Comparison of ENCODE assay signal across 23 cellular contexts in genomic region chr15:67290319-67290718, GRCh38. TPM values are rescaled to one million over a fixed set of nuclear protein-coding genes. Genes with fewer than 3 reads are reported as not detected.
DNase-seq lines count a peak whose midpoint lies in the region; ATAC-seq, FAIRE-seq and TF ChIP-seq lines count a peak whose summit lies in the region.
"Had no signal": no experiment of that assay in that cellular context is flagged by ENCODE, and none has a peak within 500 bp of the region (broad histone marks: within the 10 kb centered on the region; RNA-seq: fewer than 3 reads in every experiment).

No MANE protein-coding gene starts in this region.

- no peak for TF ChIP-seq EP300 in K562 (IDR thresholded peaks at IDR 0.05; ENCODE audit: low read length)

- CTCF ChIA-PET in MCF 10A (lab: Yijun Ruan, JAX) (no interaction called here), K562 (lab: Yijun Ruan, JAX; ENCODE audit: low intra/inter-chr PET ratio) (no interaction called here)

- no peak overlapping the region for H3K4me2 ChIP-seq in K562 (ENCODE audit: insufficient read depth, low read length)
- H3K4me2 ChIP-seq: BLaER1 treated with 17β-estradiol and CSF1 and Interleukin-3, amounts not matched to agents 10 nM and 100 nM had no signal

- H3K9me3 ChIP-seq in breast epithelium (peaks cover 0 to 5% of the 10 kb centered on the region in 2 donors), K562 (replicated peaks; ENCODE audit: control insufficient read depth, insufficient read depth, low read depth, low read length) (no peaks in the 10 kb centered on the region)

- H2AFZ ChIP-seq in K562 (ENCODE audit: low read depth, low read length): no peak overlapping the region

- H3K9me3 Mint-ChIP-seq in MCF 10A (ENCODE audit: unreplicated experiment): no peaks in the 10 kb centered on the region
- peaks cover 8% of the 10 kb centered on the region for H3K9me3 Mint-ChIP-seq in activated T-cell treated with anti-CD3 and anti-CD28 coated beads, Interleukin-2, amount 50 U/mL, for 4 hours

- no peaks in the 10 kb centered on the region for H3K27me3 Mint-ChIP-seq in MCF 10A (ENCODE audit: insufficient read depth, unreplicated experiment)
- H3K27me3 Mint-ChIP-seq in activated T-cell treated with anti-CD3 and anti-CD28 coated beads, Interleukin-2, amount 50 U/mL, for 4 hours (ENCODE audit: low read depth): no peaks in the 10 kb centered on the region

- no peaks in the 10 kb centered on the region for H3K27me3 ChIP-seq in breast epithelium
- no peaks in the 10 kb centered on the region for H3K27me3 ChIP-seq in K562 (ENCODE audit: control insufficient read depth in 2 of 2, insufficient read depth in 2 of 2, low read length in 2 of 2)
- H3K27me3 ChIP-seq: BLaER1 treated with 17β-estradiol and CSF1 and Interleukin-3, amounts not matched to agents 10 nM and 100 nM had no signal

- in situ Hi-C loops in K562 (cut with MboI): no loop called here

- no peaks in the 10 kb centered on the region for H3K79me2 ChIP-seq in K562 (ENCODE audit: control insufficient read depth, insufficient read depth, low read length)

- H3K36me3 ChIP-seq in breast epithelium: no peaks in the 10 kb centered on the region
- H3K36me3 ChIP-seq in K562 (ENCODE audit: control insufficient read depth, insufficient read depth, low read length): no peaks in the 10 kb centered on the region

- no peaks in the 10 kb centered on the region for H3K4me1 Mint-ChIP-seq in MCF 10A (ENCODE audit: insufficient read depth, unreplicated experiment)
- H3K4me1 Mint-ChIP-seq in activated T-cell treated with anti-CD3 and anti-CD28 coated beads, Interleukin-2, amount 50 U/mL, for 4 hours (ENCODE audit: low read depth): no peaks in the 10 kb centered on the region
- H3K4me1 Mint-ChIP-seq: CD8-positive, alpha-beta memory T cell had no signal

- no peaks in the 10 kb centered on the region for H3K9me1 ChIP-seq in K562 (ENCODE audit: control insufficient read depth, insufficient read depth, low read length)

- intact Hi-C loops in MCF 10A (cut with micrococcal nuclease) (no loop called here), breast epithelium (cut with DNase I; ENCODE audit: low total_unique reads) (no loop called here), K562 (cut with micrococcal nuclease) (no loop called here)

- no peak for TF ChIP-seq RAD21 in K562 (CRISPR knock-in tag; conservative IDR thresholded peaks at IDR 0.05 in 1 of 2, IDR thresholded peaks at IDR 0.05 in 1 of 2)

- no peak overlapping the region for H3K4me3 Mint-ChIP-seq in MCF 10A (ENCODE audit: unreplicated experiment)
- no peak overlapping the region for H3K4me3 Mint-ChIP-seq in activated T-cell treated with anti-CD3 and anti-CD28 coated beads, Interleukin-2, amount 50 U/mL, for 4 hours
- H3K4me3 Mint-ChIP-seq: CD8-positive, alpha-beta memory T cell had no signal

- no peak overlapping the region for H3K4me3 ChIP-seq in breast epithelium
- H3K4me3 ChIP-seq in K562: no peak overlapping the region
- H3K4me3 ChIP-seq in fibroblast of mammary gland (ENCODE audit: control insufficient read depth, low read depth, low read length): no peak overlapping the region
- H3K4me3 ChIP-seq: BLaER1 treated with 17β-estradiol and CSF1 and Interleukin-3, amounts not matched to agents 10 nM and 100 nM had no signal

- no peaks in the 10 kb centered on the region for H3K36me3 Mint-ChIP-seq in MCF 10A (ENCODE audit: insufficient read depth, unreplicated experiment)
- no peaks in the 10 kb centered on the region for H3K36me3 Mint-ChIP-seq in activated T-cell treated with anti-CD3 and anti-CD28 coated beads, Interleukin-2, amount 50 U/mL, for 4 hours (ENCODE audit: insufficient read depth)
- H3K36me3 Mint-ChIP-seq: CD8-positive, alpha-beta memory T cell had no signal

- no peak overlapping the region for H3K9ac ChIP-seq in K562 (ENCODE audit: insufficient read depth in 1 of 2, low read depth in 2 of 2, low read length in 2 of 2)
- H3K9ac ChIP-seq: BLaER1 treated with 17β-estradiol and CSF1 and Interleukin-3, amounts not matched to agents 10 nM and 100 nM had no signal

- H3K27ac Mint-ChIP-seq in MCF 10A (ENCODE audit: low read depth, unreplicated experiment): no peak overlapping the region
- H3K27ac Mint-ChIP-seq: CD8-positive, alpha-beta memory T cell had no signal

- TF ChIP-seq POLR2A in breast epithelium (IDR thresholded peaks at IDR 0.05): no peak
- no peak for TF ChIP-seq POLR2A in K562 (conservative IDR thresholded peaks at IDR 0.05)

- TF ChIP-seq CTCF in MCF 10A (IDR thresholded peaks at IDR 0.05; ENCODE audit: unreplicated experiment) (no peak), breast epithelium (IDR thresholded peaks at IDR 0.05) (no peak), K562 (IDR thresholded peaks at IDR 0.05 in 2 of 3, conservative IDR thresholded peaks at IDR 0.05 in 1 of 3; ENCODE audit: insufficient read depth in 2 of 3, low read depth in 1 of 3, low read length in 3 of 3) (no peak), fibroblast of mammary gland (conservative IDR thresholded peaks at IDR 0.05; ENCODE audit: control insufficient read depth, insufficient read depth, low read depth, low read length) (no peak)

- H3K4me1 ChIP-seq in breast epithelium (no peaks in the 10 kb centered on the region), K562 (replicated peaks in 1 of 2; ENCODE audit: control insufficient read depth in 2 of 2, insufficient read depth in 2 of 2, low read length in 2 of 2) (no peaks in the 10 kb centered on the region)
- H3K4me1 ChIP-seq: BLaER1 treated with 17β-estradiol and CSF1 and Interleukin-3, amounts not matched to agents 10 nM and 100 nM had no signal

- no peak for ATAC-seq in K562
- ATAC-seq in activated T-cell treated with anti-CD3 and anti-CD28 coated beads, Interleukin-2, amount 50 U/mL, for 4 hours: no peak
- ATAC-seq: HepG2 had no signal

- H3K27ac ChIP-seq in breast epithelium (no peak overlapping the region), K562 (ENCODE audit: extremely low read depth, low read depth, low read length) (no peak overlapping the region)
- H3K27ac ChIP-seq: BLaER1 treated with 17β-estradiol and CSF1 and Interleukin-3, amounts not matched to agents 10 nM and 100 nM had no signal

- H4K20me1 ChIP-seq in K562 (replicated peaks; ENCODE audit: control insufficient read depth, insufficient read depth, low read length): no peaks in the 10 kb centered on the region
- H4K20me1 ChIP-seq: BLaER1 treated with 17β-estradiol and CSF1 and Interleukin-3, amounts not matched to agents 10 nM and 100 nM had no signal

- POLR2A ChIA-PET in MCF 10A (lab: Yijun Ruan, JAX): interaction anchor here (0.7 kb wide), 2 partner anchors 10 to 87 kb away, joined by 3 to 4 read pairs; no protein-coding TSS in a partner anchor
- POLR2A ChIA-PET in K562 (lab: Yijun Ruan, JAX): no interaction called here

- no peak for FAIRE-seq in K562 (lab: Jason Lieb, UNC)
- FAIRE-seq: D721Med, GM12892, HepG2 had no signal

- WGBS in K562 (ENCODE audit: insufficient coverage, low coverage, missing lambda C conversion rate): 68% methylated on average over 1 of the region's 1 CpG

- BruUV-seq in MCF 10A (replicated peaks; lab: Mats Ljungman, UMichigan) (no TSS peak), K562 (replicated peaks; lab: Mats Ljungman, UMichigan) (no TSS peak)

- DNase-seq in MCF 10A (ENCODE audit: unreplicated experiment) (peak; percentile 24), breast epithelium (ENCODE audit: low spot score in 2 of 2) (no peak), K562 (ENCODE audit: extremely low read depth in 1 of 4, low spot score in 3 of 4) (no peak), fibroblast of mammary gland (ENCODE audit: low read depth) (peak; percentile 58), stromal cell of bone marrow (ENCODE audit: low read depth) (peak; percentile 29), SHP77 treated with DMSO at 0.1 percent for 48 hours (lab: John Stamatoyannopoulos, UW) (no peak), NCI-H2107 (lab: John Stamatoyannopoulos, UW) (no peak)
- no peak for DNase-seq in activated T-cell treated with anti-CD3 and anti-CD28 coated beads, Interleukin-2, amount 50 U/mL, for 4 hours
- DNase-seq: 8988T; CD8-positive, alpha-beta memory T cell; DMS79 treated with DMSO at 0.1 percent for 48 hours; GDM1; GOT3; Kasumi-1; NCI-H1436; NCI-H2029; NCI-H2171 treated with DMSO at 0.1 percent for 48 hours; NCI-H510A treated with DMSO at 0.1 percent for 48 hours; NCI-H82 had no signal

RNA-seq across cellular contexts. Expression of gene IQCH, which starts 35.7 kb away (rescaled TPM):
- total RNA-seq in MCF 10A (2022): 4.4 and 5.0 TPM in 2 replicates
- total RNA-seq in breast epithelium: 10 to 100 TPM in 1 of 3 donors, 1 to 10 TPM in 1, under 1 TPM in 1; 0.64 to 11.9 (median 6.6) TPM
- 7.3 and 15.4 TPM in 2 replicates for total RNA-seq in K562 (2011; cell fraction: chromatin; rRNA removed; ENCODE audit: low replicate concordance)
- 3.8 and 4.3 TPM in 2 replicates for total RNA-seq in K562 (2011; cell fraction: nucleolus; rRNA removed)
- 10.1 and 19.7 TPM in 2 replicates for total RNA-seq in K562 (2011; cell fraction: nucleoplasm; rRNA removed)
- 1.8 TPM in 2 replicates for total RNA-seq in K562 (2014; rRNA removed)
- 3.4 and 4.9 TPM in 2 replicates for total RNA-seq in K562 (2014; rRNA removed; fragmentation: Illumina TruSeq; extraction: Trizol)
- 3.5 and 4.0 TPM in 2 replicates for total RNA-seq in K562 (2015; rRNA removed; fragmentation: Illumina TruSeq; extraction: Trizol)
- 1.9 and 3.2 TPM in 2 replicates for total RNA-seq in K562 (2021)
- polyA plus RNA-seq in K562 (2011; rRNA removed): 2.2 and 3.9 TPM in 2 replicates
- polyA plus RNA-seq in K562 (2011; cell fraction: cytosol; rRNA removed): 0.46 and 0.96 TPM in 2 replicates
- 2.2 and 2.6 TPM in 2 replicates for polyA plus RNA-seq in K562 (2011; cell fraction: nucleus; rRNA removed)
- polyA plus RNA-seq in K562 (2012): 2.0 and 3.1 TPM in 2 replicates
- polyA plus RNA-seq in K562 (2014; fragmentation: Illumina TruSeq; extraction: Trizol): 1.7 and 2.1 TPM in 2 replicates
- polyA plus RNA-seq in K562 (2014; fragmentation: Nextera tagmentation; extraction: Ambion mirVana): 1 to 10 TPM; 2.5 to 2.7 TPM
- polyA plus RNA-seq in K562 (2014; rRNA removed): 1.8 and 1.9 TPM in 2 replicates
- polyA minus RNA-seq in K562 (2011; rRNA and poly(A)+ RNA removed): 6.9 and 8.0 TPM in 2 replicates
- 2.6 and 2.7 TPM in 2 replicates for polyA minus RNA-seq in K562 (2011; cell fraction: cytosol; rRNA and poly(A)+ RNA removed)
- 3.0 and 6.3 TPM in 2 replicates for polyA minus RNA-seq in K562 (2011; cell fraction: nucleus; rRNA and poly(A)+ RNA removed)
- under 1 TPM; 0.53 to 0.95 (median 0.53) TPM for total RNA-seq in activated T-cell treated with anti-CD3 and anti-CD28 coated beads, Interleukin-2, amount 50 U/mL, for 4 hours

RNA-seq across cellular contexts. Expression of gene AAGAB, which starts 35.9 kb away (rescaled TPM):
- total RNA-seq in MCF 10A (2022) (52.7 and 60.7 TPM in 2 replicates), breast epithelium (10 to 100 TPM; 23.2 to 49.8 (median 46.5) TPM), K562 (2014; rRNA removed) (48.8 and 50.9 TPM in 2 replicates), K562 (2014; rRNA removed; fragmentation: Illumina TruSeq; extraction: Trizol) (68.8 and 79.5 TPM in 2 replicates), K562 (2015; rRNA removed; fragmentation: Illumina TruSeq; extraction: Trizol) (63.6 and 66.0 TPM in 2 replicates), K562 (2021) (55.9 and 58.6 TPM in 2 replicates)
- total RNA-seq in K562 (2011; cell fraction: chromatin; rRNA removed; ENCODE audit: low replicate concordance): 33.5 and 35.6 TPM in 2 replicates
- 28.7 and 29.0 TPM in 2 replicates for total RNA-seq in K562 (2011; cell fraction: nucleolus; rRNA removed)
- 29.0 and 42.4 TPM in 2 replicates for total RNA-seq in K562 (2011; cell fraction: nucleoplasm; rRNA removed)
- polyA plus RNA-seq in K562 (2011; rRNA removed) (54.0 and 86.3 TPM in 2 replicates), K562 (2014; fragmentation: Illumina TruSeq; extraction: Trizol) (55.5 and 58.3 TPM in 2 replicates), K562 (2014; fragmentation: Nextera tagmentation; extraction: Ambion mirVana) (100 to 1,000 TPM in 1 of 2 experiments, 10 to 100 TPM in 1; 17.8 to 109 TPM), K562 (2014; rRNA removed) (48.9 and 53.2 TPM in 2 replicates)
- polyA plus RNA-seq in K562 (2011; cell fraction: cytosol; rRNA removed): 36.8 and 39.9 TPM in 2 replicates
- polyA plus RNA-seq in K562 (2011; cell fraction: nucleus; rRNA removed): 20.6 and 25.8 TPM in 2 replicates
- polyA plus RNA-seq in K562 (2012): 47.5 and 61.1 TPM in 2 replicates
- 132 and 155 TPM in 2 replicates for polyA minus RNA-seq in K562 (2011; rRNA and poly(A)+ RNA removed)
- polyA minus RNA-seq in K562 (2011; cell fraction: cytosol; rRNA and poly(A)+ RNA removed): 30.4 and 36.5 TPM in 2 replicates
- polyA minus RNA-seq in K562 (2011; cell fraction: nucleus; rRNA and poly(A)+ RNA removed): 42.8 and 47.0 TPM in 2 replicates
- 10 to 100 TPM; 46.7 to 50.2 (median 48.5) TPM for total RNA-seq in activated T-cell treated with anti-CD3 and anti-CD28 coated beads, Interleukin-2, amount 50 U/mL, for 4 hours

Comparison
In these comparisons a context has a peak if more than half of its experiments do, and no peak if none do; other contexts are left out.
1. DNase-seq: peak in MCF 10A (single experiment), fibroblast of mammary gland (single experiment) and stromal cell of bone marrow (single experiment); none in breast epithelium (0 of 2), K562 (0 of 4), activated T-cell treated with anti-CD3 and anti-CD28 coated beads, Interleukin-2, amount 50 U/mL, for 4 hours (single experiment), SHP77 treated with DMSO at 0.1 percent for 48 hours (single experiment) and NCI-H2107 (single experiment).